2 cellular contexts compared by ENCODE assay signal in the genomic region with DNA sequence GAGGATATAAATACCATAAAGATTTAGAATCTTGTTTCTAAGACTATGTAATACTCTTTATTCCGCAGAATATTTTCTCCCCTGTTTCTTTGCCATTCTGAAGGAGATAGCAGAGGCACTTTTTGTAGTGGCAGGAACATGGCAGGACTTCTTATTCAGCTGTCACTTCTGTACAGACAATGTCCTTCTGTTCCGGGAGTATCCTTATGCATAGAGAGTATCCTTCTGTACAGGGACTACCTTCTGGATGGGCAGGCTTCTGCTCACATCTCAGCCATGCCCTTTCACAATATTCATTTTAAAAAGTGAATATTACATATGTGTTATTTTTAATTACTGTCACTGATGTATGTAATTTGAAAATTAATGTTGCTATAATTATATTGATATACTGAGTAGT.
TF ChIP-seq lines count a peak whose summit lies in the region.

No MANE protein-coding gene starts in this region.

TF ChIP-seq in SK-N-SH treated with all-trans-retinoic acid at 6 μM for 48 hours, 23 proteins besides CTCF, POLR2A, EP300 and RAD21 (continued from another document):
- TF ChIP-seq TCF4 (CRISPR knock-in tag; IDR thresholded peaks at IDR 0.05; ENCODE audit: borderline replicate concordance) (no peak), ZNF70 (CRISPR knock-in tag; IDR thresholded peaks at IDR 0.05) (no peak), RARB (CRISPR knock-in tag; IDR thresholded peaks at IDR 0.05) (no peak), BACH2 (CRISPR knock-in tag; IDR thresholded peaks at IDR 0.05; ENCODE audit: borderline replicate concordance) (no peak), GLIS3 (CRISPR knock-in tag; IDR thresholded peaks at IDR 0.05) (no peak), OSR1 (CRISPR knock-in tag; IDR thresholded peaks at IDR 0.05) (no peak), CSDC2 (CRISPR knock-in tag; IDR thresholded peaks at IDR 0.05) (no peak), ZFP3 (CRISPR knock-in tag; IDR thresholded peaks at IDR 0.05) (no peak)
- TF ChIP-seq, protein P1, sequence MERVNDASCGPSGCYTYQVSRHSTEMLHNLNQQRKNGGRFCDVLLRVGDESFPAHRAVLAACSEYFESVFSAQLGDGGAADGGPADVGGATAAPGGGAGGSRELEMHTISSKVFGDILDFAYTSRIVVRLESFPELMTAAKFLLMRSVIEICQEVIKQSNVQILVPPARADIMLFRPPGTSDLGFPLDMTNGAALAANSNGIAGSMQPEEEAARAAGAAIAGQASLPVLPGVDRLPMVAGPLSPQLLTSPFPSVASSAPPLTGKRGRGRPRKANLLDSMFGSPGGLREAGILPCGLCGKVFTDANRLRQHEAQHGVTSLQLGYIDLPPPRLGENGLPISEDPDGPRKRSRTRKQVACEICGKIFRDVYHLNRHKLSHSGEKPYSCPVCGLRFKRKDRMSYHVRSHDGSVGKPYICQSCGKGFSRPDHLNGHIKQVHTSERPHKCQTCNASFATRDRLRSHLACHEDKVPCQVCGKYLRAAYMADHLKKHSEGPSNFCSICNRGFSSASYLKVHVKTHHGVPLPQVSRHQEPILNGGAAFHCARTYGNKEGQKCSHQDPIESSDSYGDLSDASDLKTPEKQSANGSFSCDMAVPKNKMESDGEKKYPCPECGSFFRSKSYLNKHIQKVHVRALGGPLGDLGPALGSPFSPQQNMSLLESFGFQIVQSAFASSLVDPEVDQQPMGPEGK (CRISPR knock-in tag; IDR thresholded peaks at IDR 0.05; ENCODE audit: borderline replicate concordance): no peak
- TF ChIP-seq, protein P2, sequence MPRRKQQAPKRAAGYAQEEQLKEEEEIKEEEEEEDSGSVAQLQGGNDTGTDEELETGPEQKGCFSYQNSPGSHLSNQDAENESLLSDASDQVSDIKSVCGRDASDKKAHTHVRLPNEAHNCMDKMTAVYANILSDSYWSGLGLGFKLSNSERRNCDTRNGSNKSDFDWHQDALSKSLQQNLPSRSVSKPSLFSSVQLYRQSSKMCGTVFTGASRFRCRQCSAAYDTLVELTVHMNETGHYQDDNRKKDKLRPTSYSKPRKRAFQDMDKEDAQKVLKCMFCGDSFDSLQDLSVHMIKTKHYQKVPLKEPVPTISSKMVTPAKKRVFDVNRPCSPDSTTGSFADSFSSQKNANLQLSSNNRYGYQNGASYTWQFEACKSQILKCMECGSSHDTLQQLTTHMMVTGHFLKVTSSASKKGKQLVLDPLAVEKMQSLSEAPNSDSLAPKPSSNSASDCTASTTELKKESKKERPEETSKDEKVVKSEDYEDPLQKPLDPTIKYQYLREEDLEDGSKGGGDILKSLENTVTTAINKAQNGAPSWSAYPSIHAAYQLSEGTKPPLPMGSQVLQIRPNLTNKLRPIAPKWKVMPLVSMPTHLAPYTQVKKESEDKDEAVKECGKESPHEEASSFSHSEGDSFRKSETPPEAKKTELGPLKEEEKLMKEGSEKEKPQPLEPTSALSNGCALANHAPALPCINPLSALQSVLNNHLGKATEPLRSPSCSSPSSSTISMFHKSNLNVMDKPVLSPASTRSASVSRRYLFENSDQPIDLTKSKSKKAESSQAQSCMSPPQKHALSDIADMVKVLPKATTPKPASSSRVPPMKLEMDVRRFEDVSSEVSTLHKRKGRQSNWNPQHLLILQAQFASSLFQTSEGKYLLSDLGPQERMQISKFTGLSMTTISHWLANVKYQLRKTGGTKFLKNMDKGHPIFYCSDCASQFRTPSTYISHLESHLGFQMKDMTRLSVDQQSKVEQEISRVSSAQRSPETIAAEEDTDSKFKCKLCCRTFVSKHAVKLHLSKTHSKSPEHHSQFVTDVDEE (CRISPR knock-in tag; IDR thresholded peaks at IDR 0.05): no peak
TF ChIP-seq in SK-N-SH treated with all-trans-retinoic acid at 6 μM for 48 hours: peak in this region for 0.

TF ChIP-seq in SK-N-SH, 30 proteins besides CTCF, POLR2A, EP300 and RAD21 (continued from another document):
- TF ChIP-seq, protein P3, sequence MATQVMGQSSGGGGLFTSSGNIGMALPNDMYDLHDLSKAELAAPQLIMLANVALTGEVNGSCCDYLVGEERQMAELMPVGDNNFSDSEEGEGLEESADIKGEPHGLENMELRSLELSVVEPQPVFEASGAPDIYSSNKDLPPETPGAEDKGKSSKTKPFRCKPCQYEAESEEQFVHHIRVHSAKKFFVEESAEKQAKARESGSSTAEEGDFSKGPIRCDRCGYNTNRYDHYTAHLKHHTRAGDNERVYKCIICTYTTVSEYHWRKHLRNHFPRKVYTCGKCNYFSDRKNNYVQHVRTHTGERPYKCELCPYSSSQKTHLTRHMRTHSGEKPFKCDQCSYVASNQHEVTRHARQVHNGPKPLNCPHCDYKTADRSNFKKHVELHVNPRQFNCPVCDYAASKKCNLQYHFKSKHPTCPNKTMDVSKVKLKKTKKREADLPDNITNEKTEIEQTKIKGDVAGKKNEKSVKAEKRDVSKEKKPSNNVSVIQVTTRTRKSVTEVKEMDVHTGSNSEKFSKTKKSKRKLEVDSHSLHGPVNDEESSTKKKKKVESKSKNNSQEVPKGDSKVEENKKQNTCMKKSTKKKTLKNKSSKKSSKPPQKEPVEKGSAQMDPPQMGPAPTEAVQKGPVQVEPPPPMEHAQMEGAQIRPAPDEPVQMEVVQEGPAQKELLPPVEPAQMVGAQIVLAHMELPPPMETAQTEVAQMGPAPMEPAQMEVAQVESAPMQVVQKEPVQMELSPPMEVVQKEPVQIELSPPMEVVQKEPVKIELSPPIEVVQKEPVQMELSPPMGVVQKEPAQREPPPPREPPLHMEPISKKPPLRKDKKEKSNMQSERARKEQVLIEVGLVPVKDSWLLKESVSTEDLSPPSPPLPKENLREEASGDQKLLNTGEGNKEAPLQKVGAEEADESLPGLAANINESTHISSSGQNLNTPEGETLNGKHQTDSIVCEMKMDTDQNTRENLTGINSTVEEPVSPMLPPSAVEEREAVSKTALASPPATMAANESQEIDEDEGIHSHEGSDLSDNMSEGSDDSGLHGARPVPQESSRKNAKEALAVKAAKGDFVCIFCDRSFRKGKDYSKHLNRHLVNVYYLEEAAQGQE (IDR thresholded peaks at IDR 0.05; ENCODE audit: low read depth, low read length): no peak
- no peak for TF ChIP-seq RFX5 (IDR thresholded peaks at IDR 0.05; ENCODE audit: low read length)
- no peak for TF ChIP-seq FOXM1 (IDR thresholded peaks at IDR 0.05; ENCODE audit: low read depth)
- no peak for TF ChIP-seq JUND (IDR thresholded peaks at IDR 0.05)
- TF ChIP-seq SIN3A (IDR thresholded peaks at IDR 0.05; ENCODE audit: borderline replicate concordance, low read depth, low read length): no peak
- TF ChIP-seq MEF2A (IDR thresholded peaks at IDR 0.05; ENCODE audit: borderline replicate concordance, low read depth): no peak
- no peak for TF ChIP-seq RCOR1 (IDR thresholded peaks at IDR 0.05; ENCODE audit: low read length)
- TF ChIP-seq FOXJ3 (CRISPR knock-in tag; IDR thresholded peaks at IDR 0.05): no peak
